ENCODE assay signal across 20 cellular contexts in genomic region chr3:124597979-124598378, GRCh38.
"Had no signal": no experiment of that assay in that cellular context is flagged by ENCODE, and none has a peak within 500 bp of the region (broad histone marks: within the 10 kb centered on the region; RNA-seq: fewer than 3 reads in every experiment).

No MANE protein-coding gene starts in this region.

- H3K27ac ChIP-seq: coronary artery, esophagus muscularis mucosa, foreskin keratinocyte, neutrophil, pancreas, sigmoid colon, skin epidermis, spleen, suprapubic skin, transverse colon, vagina had no signal

- H3K4me1 ChIP-seq: suprapubic skin had no signal

- H3K4me3 ChIP-seq: coronary artery, esophagus muscularis mucosa, mucosa of descending colon, pancreas, sigmoid colon, skin epidermis, spleen, suprapubic skin, transverse colon, vagina had no signal

- H3K9me3 ChIP-seq: esophagus muscularis mucosa, mucosa of descending colon, neutrophil, pancreas, sigmoid colon, spleen, suprapubic skin, transverse colon, vagina had no signal

- H3K36me3 ChIP-seq: esophagus muscularis mucosa, neutrophil, pancreas, sigmoid colon, spleen, suprapubic skin, transverse colon, vagina had no signal

- ATAC-seq: foreskin keratinocyte; mucosa of descending colon; natural killer cell treated with Interleukin-12 subunit alpha and Interleukin-12 subunit beta and Interleukin-15 and Interleukin-18, amount 100 ng/mL, for 72 hours; stimulated activated memory B cell treated with anti-CD40 and anti-IgM and Interleukin-4, amounts not matched to agents 10 μg/mL and 1 μg/mL and 100 μg/mL, for 72 hours had no signal

- H3K27me3 ChIP-seq: esophagus muscularis mucosa, pancreas, sigmoid colon, suprapubic skin, transverse colon, vagina had no signal

- DNase-seq: dermis blood vessel endothelial cell; effector memory CD4-positive, alpha-beta T cell; foreskin keratinocyte; kidney; mesenchymal stem cell; mucosa of descending colon; naive B cell; pancreas; sigmoid colon; spleen; stimulated activated CD4-positive, alpha-beta T cell treated with anti-CD3 and anti-CD28 coated beads, Interleukin-4, amount 100 ng/mL, for 4 hours; transverse colon had no signal
